In the genomic region with DNA sequence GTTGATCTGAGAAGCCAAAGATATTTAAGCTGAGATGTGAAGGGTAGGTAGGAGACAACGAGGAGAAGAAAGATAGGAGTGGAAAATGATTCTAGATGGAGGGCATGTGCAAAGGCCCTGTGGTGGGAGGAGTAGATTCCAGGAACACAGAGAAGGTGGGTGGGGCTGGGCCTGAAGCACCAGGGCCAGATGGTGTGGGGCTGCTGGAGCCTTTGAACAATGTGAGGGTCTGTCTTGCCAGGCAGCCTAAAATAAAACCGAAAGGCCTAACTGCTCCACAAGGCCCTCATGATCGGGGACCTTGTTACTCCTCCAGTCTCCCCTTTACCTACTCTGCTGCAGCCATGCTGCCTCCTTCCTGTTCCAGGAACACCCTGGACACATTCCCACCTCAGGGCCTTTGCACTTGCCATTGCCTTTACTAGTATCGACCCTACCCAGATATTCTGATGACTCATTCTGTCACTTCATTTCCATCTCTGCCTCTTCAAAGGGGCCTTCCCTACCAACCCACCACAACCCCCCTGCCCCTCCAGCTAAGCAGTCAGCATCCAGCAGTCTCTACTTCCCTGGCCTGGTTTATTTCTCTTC, we compare ENCODE assay signal across 1 cellular context.
TF ChIP-seq lines count a peak whose summit lies in the region.

No MANE protein-coding gene starts in this region.

TF ChIP-seq in K562, 482 proteins besides CTCF, POLR2A, EP300 and RAD21:
- TF ChIP-seq ZNF589 (CRISPR knock-in tag; IDR thresholded peaks at IDR 0.05; ENCODE audit: low read depth) (no peak), PURB (CRISPR knock-in tag; IDR thresholded peaks at IDR 0.05; ENCODE audit: low read depth) (no peak), RBM25 (IDR thresholded peaks at IDR 0.05; ENCODE audit: low read depth, low read length, severe bottlenecking) (peak; percentile 90), KDM1A (IDR thresholded peaks at IDR 0.05) (peak in 1 of 2 experiments; percentile 32; a peak in 1 of 4 replicates), SMARCA5 (IDR thresholded peaks at IDR 0.05) (0 out of 2 replicates have a peak, but pooled peaks have one; percentile 46), LARP7 (IDR thresholded peaks at IDR 0.05) (no peak), RBM22 (IDR thresholded peaks at IDR 0.05; ENCODE audit: low read depth, low read length, poor library complexity, severe bottlenecking) (no peak), ZNF282 (CRISPR knock-in tag; IDR thresholded peaks at IDR 0.05) (no peak), HNRNPLL (IDR thresholded peaks at IDR 0.05; ENCODE audit: low read depth, low read length, poor library complexity, severe bottlenecking) (no peak), JUNB (CRISPR knock-in tag; conservative IDR thresholded peaks at IDR 0.05) (no peak)
- TF ChIP-seq, protein P1, sequence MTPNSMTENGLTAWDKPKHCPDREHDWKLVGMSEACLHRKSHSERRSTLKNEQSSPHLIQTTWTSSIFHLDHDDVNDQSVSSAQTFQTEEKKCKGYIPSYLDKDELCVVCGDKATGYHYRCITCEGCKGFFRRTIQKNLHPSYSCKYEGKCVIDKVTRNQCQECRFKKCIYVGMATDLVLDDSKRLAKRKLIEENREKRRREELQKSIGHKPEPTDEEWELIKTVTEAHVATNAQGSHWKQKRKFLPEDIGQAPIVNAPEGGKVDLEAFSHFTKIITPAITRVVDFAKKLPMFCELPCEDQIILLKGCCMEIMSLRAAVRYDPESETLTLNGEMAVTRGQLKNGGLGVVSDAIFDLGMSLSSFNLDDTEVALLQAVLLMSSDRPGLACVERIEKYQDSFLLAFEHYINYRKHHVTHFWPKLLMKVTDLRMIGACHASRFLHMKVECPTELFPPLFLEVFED (CRISPR knock-in tag; conservative IDR thresholded peaks at IDR 0.05): no peak
